ENCODE assay signal across 33 cellular contexts in the genomic region with DNA sequence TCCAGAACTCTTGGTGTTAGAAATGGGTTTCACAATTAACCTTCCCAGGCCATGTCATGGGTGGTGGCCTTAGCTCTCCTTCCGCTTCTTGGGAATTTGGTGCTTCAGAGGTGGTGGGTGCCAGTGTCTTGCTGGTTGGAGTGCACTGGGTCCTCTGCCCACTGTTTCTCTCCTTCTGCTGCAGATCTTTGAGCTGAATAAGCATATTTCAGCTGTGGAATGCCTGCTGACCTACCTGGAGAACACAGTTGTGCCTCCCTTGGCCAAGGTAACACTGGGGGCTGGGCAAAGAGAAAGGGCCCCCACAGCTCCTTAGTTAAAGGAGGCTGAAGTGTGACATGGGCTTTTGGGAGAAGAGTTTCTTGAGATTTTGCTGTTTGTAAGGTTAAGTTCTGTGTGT. TPM values are rescaled to one million over a fixed set of nuclear protein-coding genes. Genes with fewer than 3 reads are reported as not detected.
"Had no signal": no experiment of that assay in that cellular context is flagged by ENCODE, and none has a peak within 500 bp of the region (broad histone marks: within the 10 kb centered on the region; RNA-seq: fewer than 3 reads in every experiment).

No MANE protein-coding gene starts in this region.

- H3K27me3 ChIP-seq: foreskin keratinocyte, gastroesophageal sphincter, heart left ventricle, hepatocyte, pancreas, stomach, thyroid gland, vagina had no signal

- H2AFZ ChIP-seq: hepatocyte had no signal

- H3K4me3 ChIP-seq: esophagus muscularis mucosa, gastroesophageal sphincter, heart left ventricle, hepatocyte, lung, pancreas, stomach, thyroid gland, vagina had no signal

- H3K4me2 ChIP-seq: hepatocyte had no signal

- DNase-seq: dermis blood vessel endothelial cell; effector memory CD4-positive, alpha-beta T cell; foreskin keratinocyte; heart left ventricle; kidney; natural killer cell; occipital lobe; pancreas; stimulated activated CD4-positive, alpha-beta T cell treated with anti-CD3 and anti-CD28 coated beads, Interleukin-2, amount 100 ng/mL, for 24 hours; stimulated activated CD4-positive, alpha-beta T cell treated with anti-CD3 and anti-CD28 coated beads, Interleukin-4, amount 100 ng/mL, for 24 hours; stimulated activated naive CD4-positive, alpha-beta T cell treated with Interleukin-2 at 50 U/mL for 16 hours; stomach; trophoblast cell had no signal

- H3K4me1 ChIP-seq: esophagus muscularis mucosa, gastroesophageal sphincter, heart left ventricle, pancreas, thyroid gland had no signal

- H3K27ac ChIP-seq: esophagus muscularis mucosa, foreskin keratinocyte, gastroesophageal sphincter, heart left ventricle, hepatocyte, pancreas, thyroid gland, vagina had no signal

- H3K79me2 ChIP-seq: hepatocyte had no signal

- H3K36me3 ChIP-seq: esophagus muscularis mucosa, gastroesophageal sphincter, pancreas had no signal

- ATAC-seq: foreskin keratinocyte; gastroesophageal sphincter; heart left ventricle; left lobe of liver; natural killer cell; sciatic nerve; stimulated activated effector memory CD8-positive, alpha-beta T cell treated with anti-CD3 and anti-CD28 coated beads, Interleukin-12 subunit alpha, Interleukin-12 subunit beta, amount 100 ng/mL, for 72 hours had no signal

- H3K9me3 ChIP-seq: esophagus muscularis mucosa, gastroesophageal sphincter, heart left ventricle, pancreas, stomach, thyroid gland, vagina had no signal

RNA-seq across cellular contexts. Expression of gene PRLH, which starts 32.0 kb away (rescaled TPM):
- total RNA-seq: dermis blood vessel endothelial cell, endothelial cell of umbilical vein, epithelial cell of proximal tubule, esophagus muscularis mucosa, fibroblast of lung, foreskin keratinocyte, gastroesophageal sphincter, heart left ventricle, hepatocyte, kidney, left lobe of liver, liver, lung, mononuclear cell, natural killer cell, occipital lobe, pancreas, posterior vena cava, pulmonary artery endothelial cell, sciatic nerve, stomach, subcutaneous adipose tissue, temporal lobe, thyroid gland, ureter, vagina had no signal
- polyA plus RNA-seq: endothelial cell of umbilical vein, fibroblast of lung, foreskin keratinocyte, heart left ventricle, hepatocyte, liver, lung, neural cell, pancreas, stomach had no signal

RNA-seq across cellular contexts. Expression of gene MLPH, which starts 47.3 kb away (rescaled TPM):
- total RNA-seq: endothelial cell of umbilical vein, mononuclear cell, natural killer cell, pulmonary artery endothelial cell had no signal
- polyA plus RNA-seq: endothelial cell of umbilical vein, neural cell had no signal

RNA-seq across cellular contexts. Expression of gene RAB17, which starts 56.2 kb away (rescaled TPM):
- total RNA-seq: natural killer cell, temporal lobe, vagina had no signal
- polyA plus RNA-seq: neural cell had no signal
